In genomic region chr2:227817940-227818568, GRCh38 we compare ENCODE assay signal across 1 cellular context.
TF ChIP-seq lines count a peak whose summit lies in the region.

No MANE protein-coding gene starts in this region.

TF ChIP-seq in GM23338, 12 proteins besides CTCF, POLR2A, EP300 and RAD21 (continued from another document):
- TF ChIP-seq STAT1 (IDR thresholded peaks at IDR 0.05; ENCODE audit: unreplicated experiment) (no peak), REST (IDR thresholded peaks at IDR 0.05; ENCODE audit: unreplicated experiment) (no peak), ZNF331 (CRISPR knock-in tag; IDR thresholded peaks at IDR 0.05; ENCODE audit: low read depth) (no peak)
